In the genomic region with DNA sequence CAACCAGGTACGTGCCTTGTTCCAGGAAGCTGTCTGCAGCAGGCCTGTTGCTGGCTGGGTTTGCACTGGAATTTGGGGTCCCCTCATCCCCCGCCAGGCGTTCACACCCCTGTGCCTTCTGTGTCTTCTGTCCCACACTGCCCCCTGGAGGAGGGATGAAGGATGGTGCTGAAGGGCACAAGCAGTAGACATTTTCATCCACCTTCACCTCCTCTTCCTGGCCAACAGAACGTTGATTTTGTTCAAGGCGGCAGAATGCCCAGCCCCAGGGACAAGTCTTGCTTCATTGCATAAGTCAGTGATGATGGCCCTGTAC, we compare ENCODE assay signal across 8 cellular contexts.
A peak's percentile ranks its signal among the peaks of the same experiment; 100 is the strongest.
DNase-seq lines count a peak whose midpoint lies in the region; ATAC-seq and TF ChIP-seq lines count a peak whose summit lies in the region.

No MANE protein-coding gene starts in this region.

- H3K4me1 ChIP-seq in hepatocyte (ENCODE audit: insufficient read depth) = peaks cover 50% of the 10 kb centered on the region

- no peak overlapping the region for H3K27ac ChIP-seq in hepatocyte

- no peak for ATAC-seq in HG03469 (IDR thresholded peaks at IDR 0.05; ENCODE audit: unreplicated experiment)

- no peaks in the 10 kb centered on the region for H3K79me2 ChIP-seq in hepatocyte

- no peaks in the 10 kb centered on the region for H3K9me3 ChIP-seq in hepatocyte (ENCODE audit: low read depth)

- H3K36me3 ChIP-seq in hepatocyte (replicated peaks; ENCODE audit: insufficient read depth, low read depth) = no peaks in the 10 kb centered on the region

- peak; percentile 29 for DNase-seq in EH (ENCODE audit: low read depth)
- DNase-seq in LNCaP clone FGC (ENCODE audit: low read depth) = no peak
- DNase-seq in activated T-cell treated with anti-CD3 and anti-CD28 coated beads for 4 hours = peak; percentile 31
- peak; percentile 22 for DNase-seq in hepatocyte (ENCODE audit: low spot score)
- peak; percentile 36 to 49 for DNase-seq in stimulated activated CD4-positive, alpha-beta T cell treated with anti-CD3 and anti-CD28 coated beads, Interleukin-4, amount 100 ng/mL, for 48 hours (ENCODE audit: low read depth in 2 of 2)
- no peak for DNase-seq in DMS79 (lab: John Stamatoyannopoulos, UW)
- DNase-seq in hippocampal formation (lab: John Stamatoyannopoulos, UW) = no peak

- no peak overlapping the region for H2AFZ ChIP-seq in hepatocyte

- 90% methylated on average over 5 of the region's 5 CpGs for WGBS in hepatocyte (ENCODE audit: low lambda C conversion rate, missing lambda C conversion rate)

- H3K27me3 ChIP-seq in hepatocyte = no peaks in the 10 kb centered on the region

- H3K4me2 ChIP-seq in hepatocyte = no peak overlapping the region

- TF ChIP-seq CTCF in LNCaP clone FGC (IDR thresholded peaks at IDR 0.05; ENCODE audit: control insufficient read depth, extremely low read depth, insufficient read depth) (peak; percentile 21; the same call in 1 of the 2 replicates), hepatocyte (IDR thresholded peaks at IDR 0.05; ENCODE audit: poor library complexity) (peak; percentile 24)

- no peaks in the 10 kb centered on the region for H3K9me2 ChIP-seq in hepatocyte (replicated peaks; ENCODE audit: insufficient read depth)

- H4K20me1 ChIP-seq in hepatocyte (ENCODE audit: insufficient read depth, poor library complexity, severe bottlenecking) = no peaks in the 10 kb centered on the region

- H3K4me3 ChIP-seq in LNCaP clone FGC (ENCODE audit: low read depth, low read length) = no peak overlapping the region
- no peak overlapping the region for H3K4me3 ChIP-seq in hepatocyte

Comparison
In these comparisons a context has a peak if more than half of its experiments do, and no peak if none do; other contexts are left out.
1. DNase-seq: peak in EH (single experiment), activated T-cell treated with anti-CD3 and anti-CD28 coated beads for 4 hours (single experiment), hepatocyte (single experiment) and stimulated activated CD4-positive, alpha-beta T cell treated with anti-CD3 and anti-CD28 coated beads, Interleukin-4, amount 100 ng/mL, for 48 hours (2 of 2); none in LNCaP clone FGC (single experiment), DMS79 (single experiment) and hippocampal formation (0 of 2).